9 cellular contexts compared by ENCODE assay signal in the genomic region with DNA sequence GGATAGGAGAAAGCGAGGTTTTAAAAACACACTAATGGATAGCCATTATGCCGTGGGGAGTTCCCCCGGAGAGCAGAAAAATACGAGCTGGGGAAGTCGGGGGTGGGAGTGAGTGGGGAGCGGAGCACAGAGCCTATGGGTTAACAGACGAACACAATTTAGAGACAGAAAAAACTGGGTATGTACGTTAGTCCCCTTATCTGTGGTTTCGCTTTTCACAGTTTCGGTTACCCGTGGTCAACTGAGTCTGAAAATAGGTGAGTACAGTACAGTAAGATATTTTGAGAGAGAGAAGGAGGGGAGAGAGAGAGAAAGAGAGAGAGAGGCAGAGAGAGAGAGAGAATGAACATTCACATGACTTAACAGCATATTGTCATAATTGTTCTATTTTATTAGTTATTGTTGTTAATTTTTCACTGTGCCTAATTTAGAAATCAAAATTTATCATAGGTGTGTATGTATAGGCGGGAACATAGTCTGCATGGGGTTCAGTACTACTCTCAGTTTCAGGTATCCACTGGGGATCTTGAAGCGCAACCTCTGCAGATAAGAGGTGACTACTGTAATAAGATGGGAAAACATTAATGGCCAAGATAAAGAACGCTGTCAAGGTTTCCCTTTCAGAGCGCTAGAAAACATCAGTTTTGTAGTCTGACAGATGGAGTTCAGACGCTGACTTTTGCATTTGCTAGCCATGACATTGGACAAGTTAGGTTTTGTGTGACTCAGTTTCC.
DNase-seq lines count a peak whose midpoint lies in the region; ATAC-seq and FAIRE-seq lines count a peak whose summit lies in the region.
"Had no signal": no experiment of that assay in that cellular context is flagged by ENCODE, and none has a peak within 500 bp of the region (broad histone marks: within the 10 kb centered on the region; RNA-seq: fewer than 3 reads in every experiment).

No MANE protein-coding gene starts in this region.

- FAIRE-seq in GM18507 (lab: Jason Lieb, UNC) (peak; percentile 87), HTR-8/SVneo (lab: Jason Lieb, UNC) (no peak)

- no peaks in the 10 kb centered on the region for H3K9me3 Mint-ChIP-seq in memory B cell

- peak overlapping the region; percentile 51 for H3K4me3 Mint-ChIP-seq in memory B cell

- H3K4me1 Mint-ChIP-seq in memory B cell = peaks cover 10% of the 10 kb centered on the region

- peaks cover 29% of the 10 kb centered on the region for H3K27me3 Mint-ChIP-seq in memory B cell

- H3K27ac Mint-ChIP-seq in memory B cell = no peak overlapping the region

- peak; percentile 92 for ATAC-seq in GM21619 (IDR thresholded peaks at IDR 0.05; ENCODE audit: unreplicated experiment)
- ATAC-seq in HG03457 (IDR thresholded peaks at IDR 0.05; ENCODE audit: unreplicated experiment) = peak; percentile 90
- peak; percentile 38 for ATAC-seq in memory B cell (ENCODE audit: low read depth)

- no peak for DNase-seq in GM18507 (ENCODE audit: extremely low spot score, insufficient read length, low read depth)
- DNase-seq in memory B cell (ENCODE audit: low spot score in 2 of 2) = no peak
- DNase-seq in HTR-8/SVneo (ENCODE audit: insufficient read length, low spot score) = no peak
- no peak for DNase-seq in pons (ENCODE audit: low spot score)
- no peak for DNase-seq in hippocampal formation (lab: John Stamatoyannopoulos, UW)
- DNase-seq in HCEC 1CT = no peak
- DNase-seq: activated gamma-delta T cell had no signal

- H3K36me3 Mint-ChIP-seq in memory B cell = no peaks in the 10 kb centered on the region

Comparison
In these comparisons a context has a peak if more than half of its experiments do, and no peak if none do; other contexts are left out.
1. ATAC-seq: peak in every context shown above with its lines; median percentile 92 in GM21619; 90 in HG03457; 38 in memory B cell.